8 cellular contexts compared by ENCODE assay signal in the genomic region with DNA sequence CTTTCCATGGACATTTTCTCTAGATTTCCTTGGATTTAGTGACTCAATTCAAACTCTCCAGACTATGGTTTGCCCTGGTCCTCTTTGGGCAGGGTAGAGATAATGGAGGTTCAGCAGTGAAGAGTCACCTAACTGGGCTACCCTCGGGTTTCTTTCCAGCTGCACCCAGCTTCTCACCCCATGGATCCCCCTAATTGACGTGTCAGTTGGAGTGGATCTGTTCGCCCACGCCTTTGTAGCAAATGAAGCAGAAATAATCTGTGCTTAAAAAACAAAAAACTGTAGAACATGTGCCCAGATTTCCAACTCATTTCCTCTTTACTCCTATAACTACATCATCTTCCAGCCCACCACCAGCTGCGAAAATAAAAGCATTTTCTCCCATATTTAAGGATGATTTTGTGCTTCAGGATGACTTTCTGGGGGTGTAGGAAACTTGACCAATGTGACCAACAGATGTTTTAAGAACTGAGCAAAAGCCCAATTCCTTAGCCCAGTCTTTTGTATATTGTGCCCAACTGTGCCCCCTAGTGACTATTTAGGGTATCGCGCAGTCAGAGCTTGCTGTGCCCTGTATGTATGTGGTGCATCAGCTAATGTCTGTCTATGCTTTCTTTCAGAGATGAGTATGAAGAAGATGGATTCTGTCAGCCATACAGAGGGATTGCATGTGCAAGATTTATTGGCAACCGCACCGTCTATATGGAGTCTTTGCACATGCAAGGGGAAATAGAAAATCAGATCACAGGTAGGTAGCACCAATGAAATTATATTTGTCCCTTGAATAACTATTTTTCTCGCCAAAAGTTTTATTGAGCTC.
DNase-seq lines count a peak whose midpoint lies in the region; ATAC-seq and TF ChIP-seq lines count a peak whose summit lies in the region.

No MANE protein-coding gene starts in this region.

- H3K4me3 Mint-ChIP-seq in natural killer cell, result no peak overlapping the region

- intact Hi-C loops in natural killer cell (cut with micrococcal nuclease), result loop anchor here (1.0 kb wide), 2 partner anchors 445 to 521 kb away; no protein-coding TSS in a partner anchor

- H3K4me1 Mint-ChIP-seq in natural killer cell, result no peaks in the 10 kb centered on the region

- H3K9me3 Mint-ChIP-seq in natural killer cell, result no peaks in the 10 kb centered on the region

- H3K27ac Mint-ChIP-seq in natural killer cell, result no peak overlapping the region

- H3K27me3 Mint-ChIP-seq in natural killer cell (ENCODE audit: low read depth in 2 of 2), result peaks cover 5 to 17% of the 10 kb centered on the region in 2 donors

- ATAC-seq in GM19351 (IDR thresholded peaks at IDR 0.05; ENCODE audit: unreplicated experiment) (peak; percentile 75), esophagus mucosa (peak; percentile 88), natural killer cell (peak; percentile 70 to 88 (median 75))

- peak; percentile 68 for DNase-seq in CD1c-positive myeloid dendritic cell (ENCODE audit: extremely low spot score)
- peak; percentile 84 for DNase-seq in HS-5 (ENCODE audit: low read depth)
- DNase-seq in NOMO-1 treated with dmso at 0.1 percent for 144 hours (lab: John Stamatoyannopoulos, UW; ENCODE audit: unreplicated experiment), result peak; percentile 23
- DNase-seq in activated T-cell treated with anti-CD3 and anti-CD28 coated beads for 1 hour (ENCODE audit: low read depth), result peak; percentile 55
- peak; percentile 43 for DNase-seq in natural killer cell
- peak in 5 of 6 experiments; percentile 34 to 75 (median 54) for DNase-seq in stimulated activated naive CD4-positive, alpha-beta T cell (lab: John Stamatoyannopoulos, UW)

- no peaks in the 10 kb centered on the region for H3K36me3 Mint-ChIP-seq in natural killer cell

- TF ChIP-seq CTCF in natural killer cell (IDR thresholded peaks at IDR 0.05), result peak; percentile 78

Comparison
In these comparisons a context has a peak if more than half of its experiments do, and no peak if none do; other contexts are left out.
1. Peak in every context shown above with its lines: DNase-seq and ATAC-seq.
2. DNase-seq: peak in every context shown above with its lines; median percentile 84 in HS-5; 68 in CD1c-positive myeloid dendritic cell; 55 in activated T-cell treated with anti-CD3 and anti-CD28 coated beads for 1 hour; 54 in stimulated activated naive CD4-positive, alpha-beta T cell; 43 in natural killer cell; 23 in NOMO-1 treated with dmso at 0.1 percent for 144 hours.